ENCODE assay signal across 11 cellular contexts in the genomic region with DNA sequence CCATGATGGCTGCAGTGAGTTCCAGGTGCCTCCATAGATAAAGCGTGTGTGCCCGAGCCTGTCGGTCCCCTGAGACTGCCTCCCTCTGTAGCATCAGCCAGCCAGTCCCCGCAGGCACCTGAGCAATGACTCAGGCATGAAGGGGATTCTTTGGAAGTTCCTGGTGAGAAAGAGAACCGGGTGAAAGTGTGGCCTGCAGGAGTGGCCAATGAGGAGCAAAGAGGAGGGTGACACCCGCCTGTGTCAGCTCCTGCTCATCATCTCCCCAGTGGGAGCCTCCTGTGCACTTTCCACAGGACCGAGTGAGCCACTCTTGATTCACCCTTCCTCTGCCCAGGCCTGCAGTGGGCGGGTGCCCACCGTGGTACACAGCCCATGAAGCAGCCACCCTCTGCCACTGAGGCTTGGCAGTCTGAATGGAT.
DNase-seq lines count a peak whose midpoint lies in the region; ATAC-seq and TF ChIP-seq lines count a peak whose summit lies in the region.
"Had no signal": no experiment of that assay in that cellular context is flagged by ENCODE, and none has a peak within 500 bp of the region (broad histone marks: within the 10 kb centered on the region; RNA-seq: fewer than 3 reads in every experiment).

No MANE protein-coding gene starts in this region.

- H3K36me3 Mint-ChIP-seq in CD8-positive, alpha-beta T cell: no peaks in the 10 kb centered on the region

- peaks cover 4% of the 10 kb centered on the region for H3K27me3 Mint-ChIP-seq in CD8-positive, alpha-beta T cell (ENCODE audit: low read depth)

- no peaks in the 10 kb centered on the region for H3K27me3 ChIP-seq in A673 (replicated peaks; ENCODE audit: insufficient read depth, low read depth, low read length, poor library complexity)
- H3K27me3 ChIP-seq in CD8-positive, alpha-beta T cell (ENCODE audit: insufficient read depth, low read length): no peaks in the 10 kb centered on the region

- no peak overlapping the region for H3K27ac Mint-ChIP-seq in CD8-positive, alpha-beta T cell

- CTCF ChIA-PET in A673 (lab: Charles Lee): no interaction called here
- CTCF ChIA-PET in CD8-positive, alpha-beta T cell (lab: Charles Lee): interaction anchor here (0.8 to 1.7 kb wide), 3 partner anchors 9 to 18 kb away, joined by 3 read pairs; no protein-coding TSS in a partner anchor

- BruUV-seq in A673 (replicated peaks; lab: Mats Ljungman, UMichigan): no TSS peak

- H3K4me1 Mint-ChIP-seq in CD8-positive, alpha-beta T cell (ENCODE audit: low read depth): peaks cover 4% of the 10 kb centered on the region

- TF ChIP-seq CTCF in fibroblast of villous mesenchyme (IDR thresholded peaks at IDR 0.05; ENCODE audit: insufficient read depth, low read depth, low read length): no peak
- no peak for TF ChIP-seq CTCF in A673 (conservative IDR thresholded peaks at IDR 0.05; ENCODE audit: low read depth, low read length)
- TF ChIP-seq CTCF in CD8-positive, alpha-beta T cell (IDR thresholded peaks at IDR 0.05): no peak

- H3K27ac ChIP-seq in A673 (ENCODE audit: low read depth, low read length, poor library complexity, severe bottlenecking): no peak overlapping the region
- no peak overlapping the region for H3K27ac ChIP-seq in CD8-positive, alpha-beta T cell (ENCODE audit: low read depth, low read length)

- ATAC-seq in SK-N-SH treated with all-trans-retinoic acid at 6 μM for 48 hours (peak; percentile 39; the same call in 2 of the 3 replicates), HG02623 (IDR thresholded peaks at IDR 0.05; ENCODE audit: unreplicated experiment) (no peak)
- ATAC-seq in CD8-positive, alpha-beta T cell: no peak

- POLR2A ChIA-PET in A673 (lab: Charles Lee; ENCODE audit: low non-redundant PET): no interaction called here
- POLR2A ChIA-PET in CD8-positive, alpha-beta T cell (lab: Charles Lee): no interaction called here

- H3K9me3 ChIP-seq in A673 (ENCODE audit: low read depth, low read length, poor library complexity, severe bottlenecking): no peaks in the 10 kb centered on the region
- H3K9me3 ChIP-seq in CD8-positive, alpha-beta T cell (ENCODE audit: low read length): no peaks in the 10 kb centered on the region

- no peak overlapping the region for H3K4me3 ChIP-seq in fibroblast of villous mesenchyme (ENCODE audit: low read depth, low read length)
- no peak overlapping the region for H3K4me3 ChIP-seq in A673 (ENCODE audit: low read depth, low read length, poor library complexity, severe bottlenecking)
- H3K4me3 ChIP-seq in CD8-positive, alpha-beta T cell (ENCODE audit: low read depth, low read length): no peak overlapping the region

- intact Hi-C loops in A673 (cut with micrococcal nuclease; ENCODE audit: unreplicated experiment): no loop called here
- intact Hi-C loops in CD8-positive, alpha-beta T cell (cut with DNase I, micrococcal nuclease): no loop called here

- H3K4me1 ChIP-seq in A673 (ENCODE audit: insufficient read depth, low read length, poor library complexity, severe bottlenecking): no peaks in the 10 kb centered on the region
- H3K4me1 ChIP-seq in CD8-positive, alpha-beta T cell (ENCODE audit: insufficient read depth, low read length): no peaks in the 10 kb centered on the region

- no peaks in the 10 kb centered on the region for H3K9me3 Mint-ChIP-seq in CD8-positive, alpha-beta T cell

- peak; percentile 53 for DNase-seq in activated T-cell treated with anti-CD3 and anti-CD28 coated beads for 48 hours (ENCODE audit: low read depth)
- no peak for DNase-seq in activated T-cell treated with anti-CD3 and anti-CD28 coated beads, Interleukin-2, amount 50 U/mL, for 1 hour
- peak; percentile 61 for DNase-seq in fibroblast of villous mesenchyme (ENCODE audit: low read depth)
- peak; percentile 50 for DNase-seq in stromal cell of bone marrow (ENCODE audit: low read depth)
- DNase-seq in A673 (ENCODE audit: low spot score): no peak
- DNase-seq in CD8-positive, alpha-beta T cell: no peak
- DNase-seq: activated naive CD4-positive, alpha-beta T cell treated with anti-CD3 and anti-CD28 coated beads, Interleukin-2, amount 50 U/mL, for 16 hours; GOT3; NCI-H446 treated with DMSO at 0.1 percent for 48 hours had no signal

- H3K36me3 ChIP-seq in A673 (ENCODE audit: insufficient read depth, low read length, poor library complexity, severe bottlenecking): no peaks in the 10 kb centered on the region
- H3K36me3 ChIP-seq in CD8-positive, alpha-beta T cell (ENCODE audit: insufficient read depth, low read length): no peaks in the 10 kb centered on the region

- H3K4me3 Mint-ChIP-seq in CD8-positive, alpha-beta T cell: no peak overlapping the region

TF ChIP-seq in SK-N-SH treated with all-trans-retinoic acid at 6 μM for 48 hours, 23 proteins besides CTCF, POLR2A, EP300 and RAD21:
- no peak for TF ChIP-seq CSDC2 (CRISPR knock-in tag; IDR thresholded peaks at IDR 0.05)
- TF ChIP-seq, protein P1, sequence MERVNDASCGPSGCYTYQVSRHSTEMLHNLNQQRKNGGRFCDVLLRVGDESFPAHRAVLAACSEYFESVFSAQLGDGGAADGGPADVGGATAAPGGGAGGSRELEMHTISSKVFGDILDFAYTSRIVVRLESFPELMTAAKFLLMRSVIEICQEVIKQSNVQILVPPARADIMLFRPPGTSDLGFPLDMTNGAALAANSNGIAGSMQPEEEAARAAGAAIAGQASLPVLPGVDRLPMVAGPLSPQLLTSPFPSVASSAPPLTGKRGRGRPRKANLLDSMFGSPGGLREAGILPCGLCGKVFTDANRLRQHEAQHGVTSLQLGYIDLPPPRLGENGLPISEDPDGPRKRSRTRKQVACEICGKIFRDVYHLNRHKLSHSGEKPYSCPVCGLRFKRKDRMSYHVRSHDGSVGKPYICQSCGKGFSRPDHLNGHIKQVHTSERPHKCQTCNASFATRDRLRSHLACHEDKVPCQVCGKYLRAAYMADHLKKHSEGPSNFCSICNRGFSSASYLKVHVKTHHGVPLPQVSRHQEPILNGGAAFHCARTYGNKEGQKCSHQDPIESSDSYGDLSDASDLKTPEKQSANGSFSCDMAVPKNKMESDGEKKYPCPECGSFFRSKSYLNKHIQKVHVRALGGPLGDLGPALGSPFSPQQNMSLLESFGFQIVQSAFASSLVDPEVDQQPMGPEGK (CRISPR knock-in tag; IDR thresholded peaks at IDR 0.05; ENCODE audit: borderline replicate concordance): no peak
- no peak for TF ChIP-seq PPARA (CRISPR knock-in tag; IDR thresholded peaks at IDR 0.05; ENCODE audit: borderline replicate concordance)
- TF ChIP-seq ISL1 (CRISPR knock-in tag; IDR thresholded peaks at IDR 0.05): no peak
- TF ChIP-seq ZFP30 (CRISPR knock-in tag; IDR thresholded peaks at IDR 0.05): no peak
- TF ChIP-seq TCF4 (CRISPR knock-in tag; IDR thresholded peaks at IDR 0.05; ENCODE audit: borderline replicate concordance): no peak
- no peak for TF ChIP-seq ZNF565 (CRISPR knock-in tag; conservative IDR thresholded peaks at IDR 0.05; ENCODE audit: low read depth)

Comparison
In these comparisons a context has a peak if more than half of its experiments do, and no peak if none do; other contexts are left out.
1. DNase-seq: peak in activated T-cell treated with anti-CD3 and anti-CD28 coated beads for 48 hours (single experiment), fibroblast of villous mesenchyme (single experiment) and stromal cell of bone marrow (single experiment); none in activated T-cell treated with anti-CD3 and anti-CD28 coated beads, Interleukin-2, amount 50 U/mL, for 1 hour (single experiment), A673 (single experiment) and CD8-positive, alpha-beta T cell (0 of 7).